Comparison of ENCODE assay signal across 9 cellular contexts in genomic region chr7:127415060-127415742, GRCh38.
"Had no signal": no experiment of that assay in that cellular context is flagged by ENCODE, and none has a peak within 500 bp of the region (broad histone marks: within the 10 kb centered on the region; RNA-seq: fewer than 3 reads in every experiment).

No MANE protein-coding gene starts in this region.

- DNase-seq: activated CD4-positive, alpha-beta T cell treated with anti-CD3 and anti-CD28 coated beads for 36 hours; activated CD8-positive, alpha-beta memory T cell treated with anti-CD3 and anti-CD28 coated beads for 24 hours; cortex of kidney; effector CD8-positive, alpha-beta T cell; heart left ventricle; mesendoderm; retina; T1000 had no signal

- H3K27me3 Mint-ChIP-seq: activated CD4-positive, alpha-beta T cell treated with anti-CD3 and anti-CD28 coated beads for 36 hours had no signal

- H3K27ac Mint-ChIP-seq: activated CD4-positive, alpha-beta T cell treated with anti-CD3 and anti-CD28 coated beads for 36 hours had no signal

- H3K4me3 Mint-ChIP-seq: activated CD4-positive, alpha-beta T cell treated with anti-CD3 and anti-CD28 coated beads for 36 hours had no signal

- ATAC-seq: activated CD4-positive, alpha-beta T cell treated with anti-CD3 and anti-CD28 coated beads for 36 hours; heart left ventricle; left lung had no signal
